ENCODE assay signal across 25 cellular contexts in genomic region chr1:37017737-37018136, GRCh38. TPM values are rescaled to one million over a fixed set of nuclear protein-coding genes. Genes with fewer than 3 reads are reported as not detected.
DNase-seq lines count a peak whose midpoint lies in the region; ATAC-seq, FAIRE-seq and TF ChIP-seq lines count a peak whose summit lies in the region.
"Had no signal": no experiment of that assay in that cellular context is flagged by ENCODE, and none has a peak within 500 bp of the region (broad histone marks: within the 10 kb centered on the region; RNA-seq: fewer than 3 reads in every experiment).

No MANE protein-coding gene starts in this region.

- H4K20me1 ChIP-seq in GM23338 (replicated peaks; ENCODE audit: insufficient read depth) (no peaks in the 10 kb centered on the region; the same call in 1 of the 2 replicates), K562 (replicated peaks; ENCODE audit: control insufficient read depth, insufficient read depth, low read length) (peaks cover 4% of the 10 kb centered on the region; the same call in 1 of the 2 replicates)

- peaks cover 8% of the 10 kb centered on the region for H3K4me1 Mint-ChIP-seq in GM23338

- H3K4me3 ChIP-seq in GM23338 (no peak overlapping the region), K562 (no peak overlapping the region), heart right ventricle (no peak overlapping the region)

- no peak overlapping the region for H3K4me2 ChIP-seq in GM23338
- H3K4me2 ChIP-seq in K562 (ENCODE audit: insufficient read depth, low read length): no peak overlapping the region
- H3K4me2 ChIP-seq: KMS-11 had no signal

- H3K4me1 ChIP-seq in GM23338 (ENCODE audit: insufficient read depth): no peaks in the 10 kb centered on the region
- no peaks in the 10 kb centered on the region for H3K4me1 ChIP-seq in K562 (replicated peaks in 1 of 2; ENCODE audit: control insufficient read depth in 2 of 2, insufficient read depth in 2 of 2, low read length in 2 of 2)
- H3K4me1 ChIP-seq in heart right ventricle: no peaks in the 10 kb centered on the region

- no peaks in the 10 kb centered on the region; the same call in 2 of the 3 replicates for H3K9me3 Mint-ChIP-seq in GM23338

- intact Hi-C loops in K562 (cut with micrococcal nuclease): no loop called here
- intact Hi-C loops in heart right ventricle (cut with DNase I): no loop called here

- H3K27me3 ChIP-seq in GM23338 (ENCODE audit: insufficient read depth) (no peaks in the 10 kb centered on the region), K562 (ENCODE audit: control insufficient read depth in 2 of 2, insufficient read depth in 2 of 2, low read length in 2 of 2) (no peaks in the 10 kb centered on the region), heart right ventricle (peaks cover 0 to 44% (median 16%) of the 10 kb centered on the region in 7 donors)

- H3K27ac ChIP-seq in GM23338 (ENCODE audit: low read depth) (no peak overlapping the region), K562 (ENCODE audit: extremely low read depth, low read depth, low read length) (no peak overlapping the region), RWPE1 (no peak overlapping the region), heart right ventricle (no peak overlapping the region)
- H3K27ac ChIP-seq: KMS-11 had no signal

- H3K9me2 ChIP-seq in GM23338 (ENCODE audit: insufficient read depth): no peaks in the 10 kb centered on the region

- H3K79me2 ChIP-seq in GM23338 (replicated peaks; ENCODE audit: insufficient read depth) (no peaks in the 10 kb centered on the region), K562 (ENCODE audit: control insufficient read depth, insufficient read depth, low read length) (no peaks in the 10 kb centered on the region)

- no peak overlapping the region for H3K27ac Mint-ChIP-seq in GM23338
- H3K27ac Mint-ChIP-seq: CD8-positive, alpha-beta T cell had no signal

- in situ Hi-C loops in K562 (cut with MboI): no loop called here

- TF ChIP-seq EP300 in K562 (IDR thresholded peaks at IDR 0.05; ENCODE audit: low read length): no peak

- no peaks in the 10 kb centered on the region for H3K36me3 Mint-ChIP-seq in GM23338 (ENCODE audit: low read depth)
- H3K36me3 Mint-ChIP-seq: CD8-positive, alpha-beta T cell had no signal

- TF ChIP-seq CTCF in GM23338 (conservative IDR thresholded peaks at IDR 0.05; ENCODE audit: low read depth in 2 of 2) (peak; percentile 36 to 77), K562 (IDR thresholded peaks at IDR 0.05 in 2 of 3, conservative IDR thresholded peaks at IDR 0.05 in 1 of 3; ENCODE audit: insufficient read depth in 2 of 3, low read depth in 1 of 3, low read length in 3 of 3) (peak; percentile 15 to 55 (median 52); a peak in 5 of 6 replicates), RWPE1 (conservative IDR thresholded peaks at IDR 0.05; ENCODE audit: low read depth) (no peak), heart right ventricle (IDR thresholded peaks at IDR 0.05) (no peak)

- peaks cover 12% of the 10 kb centered on the region for H3K27me3 Mint-ChIP-seq in GM23338 (ENCODE audit: insufficient read depth, low read depth, poor library complexity)

- no peaks in the 10 kb centered on the region for H3K9me1 ChIP-seq in K562 (ENCODE audit: control insufficient read depth, insufficient read depth, low read length)

- CTCF ChIA-PET in K562 (lab: Yijun Ruan, JAX; ENCODE audit: low intra/inter-chr PET ratio): no interaction called here
- CTCF ChIA-PET in RWPE1 (lab: Yijun Ruan, JAX): interaction anchor here (0.6 to 0.7 kb wide), 2 partner anchors 197 to 301 kb away, joined by 3 read pairs; no protein-coding TSS in a partner anchor

- no peak overlapping the region for H3K9ac ChIP-seq in K562 (ENCODE audit: insufficient read depth in 1 of 2, low read depth in 2 of 2, low read length in 2 of 2)
- H3K9ac ChIP-seq: KMS-11 had no signal

- peak; percentile 18 for DNase-seq in NCI-H748 (lab: John Stamatoyannopoulos, UW; ENCODE audit: unreplicated experiment)
- DNase-seq in NCI-H748 treated with DMSO at 0.1 percent for 48 hours (lab: John Stamatoyannopoulos, UW): no peak
- peak; percentile 37 for DNase-seq in GM23338 (ENCODE audit: low spot score)
- DNase-seq in NCI-H69 (lab: John Stamatoyannopoulos, UW): peak; percentile 11
- DNase-seq in K562 (ENCODE audit: extremely low read depth in 1 of 4, low spot score in 3 of 4): peak in 2 of 4 experiments; percentile 16 to 20
- DNase-seq in RWPE1 (ENCODE audit: low spot score): no peak
- no peak for DNase-seq in heart right ventricle
- DNase-seq: AML-193; C1 segment of cervical spinal cord; CD8-positive, alpha-beta T cell; HCEC 1CT; NCI-H1105; NCI-H1694; NCI-H2081; NCI-H446 treated with DMSO at 0.1 percent for 48 hours; NCI-H526 treated with DMSO at 0.1 percent for 48 hours; PC-3; RPMI8226; SIG-M5; T-helper 1 cell had no signal

- no peaks in the 10 kb centered on the region for H3F3A ChIP-seq in GM23338 (replicated peaks; ENCODE audit: low read depth)

- POLR2A ChIA-PET in K562 (lab: Yijun Ruan, JAX): no interaction called here
- POLR2A ChIA-PET in RWPE1 (lab: Yijun Ruan, JAX; ENCODE audit: low non-redundant PET): no interaction called here

- no peak for TF ChIP-seq POLR2A in K562 (conservative IDR thresholded peaks at IDR 0.05)

- no TSS peak for BruUV-seq in K562 (replicated peaks; lab: Mats Ljungman, UMichigan)

- ATAC-seq in GM23338 (peak; percentile 41), K562 (peak; percentile 54; the same call in 1 of the 3 replicates), heart right ventricle (no peak), HG03439 (IDR thresholded peaks at IDR 0.05; ENCODE audit: unreplicated experiment) (no peak)
- ATAC-seq: CD8-positive, alpha-beta T cell; PC-3 had no signal

- TF ChIP-seq RAD21 in K562 (CRISPR knock-in tag; conservative IDR thresholded peaks at IDR 0.05 in 1 of 2, IDR thresholded peaks at IDR 0.05 in 1 of 2): peak in 1 of 2 experiments; percentile 50; a peak in 2 of 4 replicates

- no peak overlapping the region for H3K4me3 Mint-ChIP-seq in GM23338
- H3K4me3 Mint-ChIP-seq: CD8-positive, alpha-beta T cell had no signal

- H3K9me3 ChIP-seq in K562 (replicated peaks; ENCODE audit: control insufficient read depth, insufficient read depth, low read depth, low read length) (no peaks in the 10 kb centered on the region), heart right ventricle (no peaks in the 10 kb centered on the region)

- H3K36me3 ChIP-seq in GM23338 (ENCODE audit: insufficient read depth): no peaks in the 10 kb centered on the region; the same call in 1 of the 2 replicates
- no peaks in the 10 kb centered on the region for H3K36me3 ChIP-seq in K562 (ENCODE audit: control insufficient read depth, insufficient read depth, low read length)
- H3K36me3 ChIP-seq in heart right ventricle: no peaks in the 10 kb centered on the region

- H2AFZ ChIP-seq in GM23338: no peak overlapping the region
- no peak overlapping the region for H2AFZ ChIP-seq in K562 (ENCODE audit: low read depth, low read length)

- FAIRE-seq in K562 (lab: Jason Lieb, UNC): peak; percentile 77

- WGBS in K562 (ENCODE audit: insufficient coverage, low coverage, missing lambda C conversion rate): 6% methylated on average over 4 of the region's 4 CpGs
- 46 to 52% methylated on average over 4 of the region's 4 CpGs for WGBS in heart right ventricle, 2 donors

TF ChIP-seq in K562, 482 proteins besides CTCF, POLR2A, EP300 and RAD21 (continues in another document):
- TF ChIP-seq HMG20B (CRISPR knock-in tag; IDR thresholded peaks at IDR 0.05) (no peak), GTF2F1 (IDR thresholded peaks at IDR 0.05; ENCODE audit: low read depth, low read length) (no peak), ADNP (tag; IDR thresholded peaks at IDR 0.05) (no peak), IRF9 (tag; IDR thresholded peaks at IDR 0.05) (no peak), CREB1 (IDR thresholded peaks at IDR 0.05) (0 out of 2 replicates have a peak, but pooled peaks have one; percentile 38), CREB1 (CRISPR knock-in tag; IDR thresholded peaks at IDR 0.05) (peak; percentile 54; the same call in 1 of the 2 replicates), CREM (IDR thresholded peaks at IDR 0.05; ENCODE audit: low read depth) (peak; percentile 93), ZNF384 (IDR thresholded peaks at IDR 0.05; ENCODE audit: low read depth, low read length) (peak; percentile 40; the same call in 1 of the 2 replicates), SMAD1 (IDR thresholded peaks at IDR 0.05; ENCODE audit: low read depth, low read length, partially characterized antibody) (no peak), TAF7 (tag; IDR thresholded peaks at IDR 0.05) (no peak), ZNF316 (IDR thresholded peaks at IDR 0.05) (peak; percentile 57; the same call in 1 of the 2 replicates), C11orf30 (IDR thresholded peaks at IDR 0.05; ENCODE audit: low read depth) (peak; percentile 26; the same call in 1 of the 2 replicates)

RNA-seq across cellular contexts. Expression of gene GRIK3, which starts 16.6 kb away (rescaled TPM):
- total RNA-seq in GM23338 (2014; rRNA removed; shearing (Covaris generic)): 2.8 and 2.9 TPM in 2 replicates
- polyA plus RNA-seq in GM23338 (2016; fragmentation: Nextera tagmentation; extraction: Ambion mirVana): 0.23 and 0.31 TPM in 2 replicates
- not detected in 2 replicates for total RNA-seq in K562 (2011; cell fraction: chromatin; rRNA removed; ENCODE audit: low replicate concordance)
- not detected in 2 replicates for total RNA-seq in K562 (2011; cell fraction: nucleolus; rRNA removed)
- not detected in 2 replicates for total RNA-seq in K562 (2011; cell fraction: nucleoplasm; rRNA removed)
- total RNA-seq in K562 (2014; rRNA removed): not detected in 2 replicates
- total RNA-seq in K562 (2014; rRNA removed; fragmentation: Illumina TruSeq; extraction: Trizol): not detected in 2 replicates
- not detected in 2 replicates for total RNA-seq in K562 (2015; rRNA removed; fragmentation: Illumina TruSeq; extraction: Trizol)
- not detected in 2 replicates for total RNA-seq in K562 (2021)
- not detected in 2 replicates for polyA plus RNA-seq in K562 (2011; rRNA removed)
- polyA plus RNA-seq in K562 (2011; cell fraction: cytosol; rRNA removed): not detected in 2 replicates
- polyA plus RNA-seq in K562 (2011; cell fraction: nucleus; rRNA removed): not detected in 2 replicates
- 0.03 TPM in 1 of 2 replicates, not detected in the other for polyA plus RNA-seq in K562 (2012)
- polyA plus RNA-seq in K562 (2014; fragmentation: Illumina TruSeq; extraction: Trizol): not detected in 2 replicates
- polyA plus RNA-seq in K562 (2014; fragmentation: Nextera tagmentation; extraction: Ambion mirVana): not detected
- polyA plus RNA-seq in K562 (2014; rRNA removed): not detected in 2 replicates
- polyA minus RNA-seq in K562 (2011; rRNA and poly(A)+ RNA removed): not detected in 2 replicates
- polyA minus RNA-seq in K562 (2011; cell fraction: cytosol; rRNA and poly(A)+ RNA removed): not detected in 2 replicates
- polyA minus RNA-seq in K562 (2011; cell fraction: nucleus; rRNA and poly(A)+ RNA removed): not detected in 2 replicates
- total RNA-seq in heart right ventricle: 1 to 10 TPM in 1 of 10 donors, under 1 TPM in 9; 0.10 to 1.1 (median 0.27) TPM
- under 1 TPM; 0.16 to 0.44 TPM for polyA plus RNA-seq in heart right ventricle
- total RNA-seq: A172; CD8-positive, alpha-beta T cell; HT1080; PC-3 had no signal
- polyA plus RNA-seq: AG04450 had no signal

Comparison
In these comparisons a context has a peak if more than half of its experiments do, and no peak if none do; other contexts are left out.
1. DNase-seq: peak in NCI-H748 (single experiment), GM23338 (single experiment) and NCI-H69 (single experiment); none in NCI-H748 treated with DMSO at 0.1 percent for 48 hours (single experiment), RWPE1 (single experiment) and heart right ventricle (0 of 2).
2. ATAC-seq: peak in GM23338 (single experiment) and K562 (single experiment); none in heart right ventricle (0 of 8) and HG03439 (single experiment).
3. CTCF ChIP-seq: peak in GM23338 (2 of 2) and K562 (3 of 3); none in RWPE1 (single experiment) and heart right ventricle (0 of 9).